Comparison of ENCODE assay signal across 14 cellular contexts in genomic region chr10:27713906-27714305, GRCh38. TPM values are rescaled to one million over a fixed set of nuclear protein-coding genes. Genes with fewer than 3 reads are reported as not detected.
DNase-seq lines count a peak whose midpoint lies in the region; ATAC-seq, FAIRE-seq and TF ChIP-seq lines count a peak whose summit lies in the region.
"Had no signal": no experiment of that assay in that cellular context is flagged by ENCODE, and none has a peak within 500 bp of the region (broad histone marks: within the 10 kb centered on the region; RNA-seq: fewer than 3 reads in every experiment).

No MANE protein-coding gene starts in this region.

- peak; percentile 51 to 81 for ATAC-seq in gastrocnemius medialis
- ATAC-seq: WTC11 had no signal

- H3K9me3 ChIP-seq in gastrocnemius medialis: no peaks in the 10 kb centered on the region

- H3K4me3 ChIP-seq in gastrocnemius medialis: peak overlapping the region in 3 of 4 donors; percentile 6 to 31 (median 28)

- in situ Hi-C loops in gastrocnemius medialis (cut with MboI; ENCODE audit: low sequenced_read_pairs in 4 of 4): no loop called here
- in situ Hi-C loops in ACHN (cut with HindIII; ENCODE audit: low pct_ligation_motif_present, low pct_unique_long_range_greater_than_20kb, low sequenced_read_pairs): no loop called here

- FAIRE-seq in D721Med (lab: Jason Lieb, UNC): no peak

- H3K4me1 ChIP-seq in gastrocnemius medialis: peaks cover 12 to 27% of the 10 kb centered on the region in 2 donors

- no peak for TF ChIP-seq POLR2A in gastrocnemius medialis (IDR thresholded peaks at IDR 0.05)

- no peaks in the 10 kb centered on the region for H3K27me3 ChIP-seq in gastrocnemius medialis

- H3K36me3 ChIP-seq in gastrocnemius medialis: no peaks in the 10 kb centered on the region

- no peak overlapping the region for H3K27ac ChIP-seq in gastrocnemius medialis

- intact Hi-C loops in gastrocnemius medialis (cut with DNase I; ENCODE audit: low total_unique reads): no loop called here

- no peak for TF ChIP-seq CTCF in gastrocnemius medialis (IDR thresholded peaks at IDR 0.05 in 4 of 5, conservative IDR thresholded peaks at IDR 0.05 in 1 of 5)
- TF ChIP-seq CTCF in D721Med (IDR thresholded peaks at IDR 0.05; ENCODE audit: insufficient read depth, missing control alignments): no peak

- DNase-seq in EH (ENCODE audit: low read depth): peak; percentile 38
- DNase-seq in M059J (ENCODE audit: low read depth): peak; percentile 61
- peak; percentile 88 for DNase-seq in fibroblast of gingiva (ENCODE audit: low read depth)
- DNase-seq in gastrocnemius medialis: peak in 1 of 2 donors; percentile 16
- DNase-seq in ACHN: no peak
- no peak for DNase-seq in A172 (ENCODE audit: low spot score)
- no peak for DNase-seq in D721Med (ENCODE audit: insufficient read length, low spot score)
- DNase-seq: activated CD8-positive, alpha-beta memory T cell treated with anti-CD3 and anti-CD28 coated beads, Interleukin-2, amount 50 U/mL, for 4 hours; Calu3; foreskin melanocyte; islet precursor cell; NCI-H1436 treated with DMSO at 0.1 percent for 48 hours had no signal

RNA-seq across cellular contexts. Expression of gene MKX, which starts 31.7 kb away (rescaled TPM):
- total RNA-seq in M059J (2014; rRNA removed; shearing (Covaris generic)): 0.64 and 1.8 TPM in 2 replicates
- 1 to 10 TPM in 1 of 4 donors, under 1 TPM in 1, not detected in 2; 0.53 to 1.2 TPM for total RNA-seq in gastrocnemius medialis
- total RNA-seq in A172 (2014; rRNA removed; shearing (Covaris generic)): 185 and 203 TPM in 2 replicates
- total RNA-seq: SK-MEL-5 had no signal

Comparison
In these comparisons a context has a peak if more than half of its experiments do, and no peak if none do; other contexts are left out.
1. DNase-seq: peak in EH (single experiment), M059J (single experiment) and fibroblast of gingiva (single experiment); none in ACHN (single experiment), A172 (single experiment) and D721Med (single experiment).
2. RNA of gene MKX, which starts 31.7 kb away (total RNA-seq): 185 to 203 TPM in A172; 0.64 to 1.8 TPM in M059J and 0.53 to 1.2 TPM in gastrocnemius medialis; every median in the first group is over 10 times any median in the second.